In genomic region chr3:107705046-107705445, GRCh38 we compare ENCODE assay signal across 17 cellular contexts.
DNase-seq lines count a peak whose midpoint lies in the region; ATAC-seq and TF ChIP-seq lines count a peak whose summit lies in the region.
"Had no signal": no experiment of that assay in that cellular context is flagged by ENCODE, and none has a peak within 500 bp of the region (broad histone marks: within the 10 kb centered on the region; RNA-seq: fewer than 3 reads in every experiment).

No MANE protein-coding gene starts in this region.

- H3K36me3 ChIP-seq in osteoblast (ENCODE audit: insufficient read depth, low read length) (no peaks in the 10 kb centered on the region), PC-3 (ENCODE audit: low read depth, low read length) (no peaks in the 10 kb centered on the region), GM23248 (ENCODE audit: low read depth) (no peaks in the 10 kb centered on the region)
- H3K36me3 ChIP-seq: MG63, SJCRH30 had no signal

- H3K27me3 ChIP-seq in osteoblast (ENCODE audit: insufficient read depth, low read length) (no peaks in the 10 kb centered on the region), PC-3 (ENCODE audit: low read length) (no peaks in the 10 kb centered on the region), GM23248 (replicated peaks; ENCODE audit: insufficient read depth) (no peaks in the 10 kb centered on the region)
- H3K27me3 ChIP-seq: MG63, SJCRH30 had no signal

- H3K27ac Mint-ChIP-seq in chondrocyte (ENCODE audit: unreplicated experiment) = peak overlapping the region; percentile 72
- H3K27ac Mint-ChIP-seq: CD14-positive monocyte had no signal

- H3K4me3 Mint-ChIP-seq in chondrocyte (ENCODE audit: unreplicated experiment) = no peak overlapping the region
- H3K4me3 Mint-ChIP-seq: CD14-positive monocyte had no signal

- no peak overlapping the region for H3K4me2 ChIP-seq in osteoblast (ENCODE audit: insufficient read depth, low read length)
- no peak overlapping the region for H3K4me2 ChIP-seq in PC-3 (ENCODE audit: low read length)
- no peak overlapping the region for H3K4me2 ChIP-seq in GM23248 (ENCODE audit: unreplicated experiment)

- in situ Hi-C loops in GM23248 (cut with MboI) = no loop called here

- ATAC-seq in PC-3 = no peak
- ATAC-seq in HG03439 (IDR thresholded peaks at IDR 0.05; ENCODE audit: unreplicated experiment) = no peak

- H3K4me1 Mint-ChIP-seq in chondrocyte (ENCODE audit: low read depth) = peaks cover 16% of the 10 kb centered on the region

- H3K9me2 ChIP-seq in PC-3 (replicated peaks; ENCODE audit: low read length) = no peaks in the 10 kb centered on the region
- H3K9me2 ChIP-seq in GM23248 (ENCODE audit: insufficient read depth) = no peaks in the 10 kb centered on the region

- H3K9me3 ChIP-seq in osteoblast (ENCODE audit: low read depth, low read length) = no peaks in the 10 kb centered on the region
- no peaks in the 10 kb centered on the region for H3K9me3 ChIP-seq in PC-3 (ENCODE audit: low read length)
- H3K9me3 ChIP-seq in GM23248 (ENCODE audit: low read depth) = no peaks in the 10 kb centered on the region
- H3K9me3 ChIP-seq: MG63, SJCRH30 had no signal

- H4K20me1 ChIP-seq in osteoblast (ENCODE audit: insufficient read depth, low read length) (peaks cover 20% of the 10 kb centered on the region), PC-3 (ENCODE audit: low read length) (no peaks in the 10 kb centered on the region), GM23248 (ENCODE audit: insufficient read depth) (no peaks in the 10 kb centered on the region)

- no TSS peak for BruUV-seq in PC-3 (replicated peaks; lab: Mats Ljungman, UMichigan)

- intact Hi-C loops in PC-3 (cut with micrococcal nuclease) = no loop called here

- no peak overlapping the region for H3K4me3 ChIP-seq in AG10803 (ENCODE audit: low read length)
- H3K4me3 ChIP-seq in HFF-Myc (replicated peaks; ENCODE audit: low read depth, low read length) = no peak overlapping the region
- H3K4me3 ChIP-seq in osteoblast (ENCODE audit: insufficient read depth, low read length) = no peak overlapping the region
- H3K4me3 ChIP-seq in PC-3 (ENCODE audit: low read length) = no peak overlapping the region
- no peak overlapping the region for H3K4me3 ChIP-seq in GM23248
- H3K4me3 ChIP-seq: MG63, SJCRH30 had no signal

- no peak for TF ChIP-seq CTCF in AG10803 (conservative IDR thresholded peaks at IDR 0.05; ENCODE audit: low read length)
- TF ChIP-seq CTCF in HFF-Myc (IDR thresholded peaks at IDR 0.05; ENCODE audit: low read depth, low read length, missing control alignments) = no peak
- TF ChIP-seq CTCF in chondrocyte (IDR thresholded peaks at IDR 0.05) = no peak
- no peak for TF ChIP-seq CTCF in osteoblast (IDR thresholded peaks at IDR 0.05; ENCODE audit: extremely low read depth, low read depth, low read length)
- no peak for TF ChIP-seq CTCF in PC-3 (conservative IDR thresholded peaks at IDR 0.05; ENCODE audit: low read depth, low read length)

- peak; percentile 68 for DNase-seq in AG10803 (ENCODE audit: low read depth)
- peak; percentile 11 for DNase-seq in HFF-Myc (ENCODE audit: extremely low read depth, low read depth)
- no peak for DNase-seq in chondrocyte (ENCODE audit: low spot score)
- peak; percentile 42 for DNase-seq in osteoblast (ENCODE audit: insufficient read length, low spot score, missing footprints)
- DNase-seq in PC-3 = no peak
- DNase-seq in GM23248 = no peak
- DNase-seq in NCI-H69 (lab: John Stamatoyannopoulos, UW) = no peak
- DNase-seq: DMS 273 treated with DMSO at 0.1 percent for 48 hours, H7, MG63, NCI-H1092 treated with DMSO at 0.1 percent for 48 hours, NCI-H2081 treated with DMSO at 0.1 percent for 48 hours, NCI-H748 treated with DMSO at 0.1 percent for 48 hours, OCI-M1, SJCRH30 had no signal

- no peak overlapping the region for H3K27ac ChIP-seq in osteoblast (ENCODE audit: low read depth, low read length)
- no peak overlapping the region for H3K27ac ChIP-seq in PC-3 (ENCODE audit: low read length)
- H3K27ac ChIP-seq in GM23248 = no peak overlapping the region
- H3K27ac ChIP-seq: SJCRH30 had no signal

- no peaks in the 10 kb centered on the region for H3F3A ChIP-seq in PC-3 (ENCODE audit: low read length, unreplicated experiment)
- H3F3A ChIP-seq in GM23248 (ENCODE audit: insufficient read depth) = no peaks in the 10 kb centered on the region

- H3K27me3 Mint-ChIP-seq in chondrocyte (ENCODE audit: low read depth) = no peaks in the 10 kb centered on the region

- peaks cover 6% of the 10 kb centered on the region for H3K4me1 ChIP-seq in osteoblast (ENCODE audit: insufficient read depth, low read length)
- no peaks in the 10 kb centered on the region for H3K4me1 ChIP-seq in PC-3 (ENCODE audit: insufficient read depth, low read length)
- peaks cover 8% of the 10 kb centered on the region; the same call in 1 of the 2 replicates for H3K4me1 ChIP-seq in GM23248 (ENCODE audit: insufficient read depth)
- H3K4me1 ChIP-seq: SJCRH30 had no signal

- H3K79me2 ChIP-seq in osteoblast (ENCODE audit: insufficient read depth, low read length) = peaks cover under 1% of the 10 kb centered on the region
- no peaks in the 10 kb centered on the region for H3K79me2 ChIP-seq in PC-3 (ENCODE audit: low read length)
- no peaks in the 10 kb centered on the region for H3K79me2 ChIP-seq in GM23248 (ENCODE audit: insufficient read depth)

- WGBS in GM23248 (ENCODE audit: low coverage in 1 of 2, low lambda C conversion rate in 2 of 2, missing lambda C conversion rate in 2 of 2), 2 experiments = 39 to 40% methylated on average over 5 of the region's 5 CpGs

- no peak overlapping the region for H3K9ac ChIP-seq in PC-3 (ENCODE audit: low read length)
- no peak overlapping the region for H3K9ac ChIP-seq in GM23248

- CTCF ChIA-PET in PC-3 (lab: Charles Lee) = no interaction called here

- H2AFZ ChIP-seq in osteoblast (ENCODE audit: low read length) = no peak overlapping the region
- H2AFZ ChIP-seq in PC-3 (ENCODE audit: low read length) = no peak overlapping the region
- no peak overlapping the region for H2AFZ ChIP-seq in GM23248

- H3K36me3 Mint-ChIP-seq in chondrocyte (ENCODE audit: low read depth) = no peaks in the 10 kb centered on the region
- H3K36me3 Mint-ChIP-seq: CD14-positive monocyte had no signal

- POLR2A ChIA-PET in PC-3 (lab: Charles Lee; ENCODE audit: unreplicated experiment) = no interaction called here

- no peaks in the 10 kb centered on the region for H3K9me3 Mint-ChIP-seq in chondrocyte (ENCODE audit: low read depth)

Comparison
In these comparisons a context has a peak if more than half of its experiments do, and no peak if none do; other contexts are left out.
1. DNase-seq: peak in AG10803 (single experiment), HFF-Myc (single experiment) and osteoblast (single experiment); none in chondrocyte (single experiment), PC-3 (single experiment), GM23248 (single experiment) and NCI-H69 (single experiment).